In the genomic region with DNA sequence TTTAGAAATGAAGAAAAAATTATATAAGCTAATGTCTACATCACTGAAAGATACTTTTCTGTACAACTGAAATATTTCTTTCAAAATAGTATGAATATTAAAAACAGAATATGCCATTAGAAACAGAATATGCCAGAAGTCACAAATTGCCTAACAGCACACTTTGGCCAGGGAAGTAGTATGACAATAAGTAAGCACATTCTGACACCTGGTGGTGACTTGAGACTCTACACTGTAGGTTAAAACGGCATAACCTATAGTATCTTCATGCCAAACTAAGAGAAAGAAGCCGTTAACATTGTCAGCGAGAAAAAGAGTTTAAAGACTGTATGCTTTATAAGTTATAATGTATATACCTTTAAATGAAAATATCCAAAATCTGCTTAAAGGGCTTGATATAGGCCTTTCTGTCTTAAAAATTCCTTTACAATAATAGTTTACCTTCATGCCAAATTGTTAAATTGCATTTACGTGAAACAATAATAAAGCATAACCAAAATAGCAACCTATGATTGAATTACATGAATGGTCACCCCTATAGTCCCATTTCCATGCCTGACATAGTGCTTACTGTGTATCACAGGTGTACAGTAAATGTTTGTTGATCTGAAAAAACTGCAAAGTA, we compare ENCODE assay signal across 8 cellular contexts. TPM values are rescaled to one million over a fixed set of nuclear protein-coding genes. Genes with fewer than 3 reads are reported as not detected.
DNase-seq lines count a peak whose midpoint lies in the region; ATAC-seq, FAIRE-seq and TF ChIP-seq lines count a peak whose summit lies in the region.

No MANE protein-coding gene starts in this region.

- no peaks in the 10 kb centered on the region for H3K4me1 ChIP-seq in keratinocyte (ENCODE audit: control insufficient read depth, extremely low read depth, insufficient read depth, low read length)

- H3K4me3 ChIP-seq in bronchial epithelial cell (ENCODE audit: low read depth, low read length), result no peak overlapping the region
- no peak overlapping the region for H3K4me3 ChIP-seq in keratinocyte (ENCODE audit: control insufficient read depth in 2 of 3, extremely low read depth in 1 of 3, insufficient read depth in 2 of 3, low read depth in 1 of 3, low read length in 3 of 3)

- H2AFZ ChIP-seq in keratinocyte (ENCODE audit: control insufficient read depth, low read length), result no peak overlapping the region

- no peaks in the 10 kb centered on the region for H3K9me3 ChIP-seq in keratinocyte (ENCODE audit: control insufficient read depth, low read depth, low read length)

- ATAC-seq in HG02759 (IDR thresholded peaks at IDR 0.05; ENCODE audit: unreplicated experiment) (peak; percentile 94), SK-N-SH treated with all-trans-retinoic acid at 6 μM for 48 hours (peak; percentile 100)

- DNase-seq in ACHN, result peak; percentile 74
- DNase-seq in GM13976 (ENCODE audit: low spot score), result peak; percentile 60
- DNase-seq in NCI-H1092 treated with DMSO at 0.1 percent for 48 hours (lab: John Stamatoyannopoulos, UW), result peak; percentile 89
- DNase-seq in bronchial epithelial cell (ENCODE audit: low read depth), result peak; percentile 73
- peak; percentile 28 for DNase-seq in keratinocyte (ENCODE audit: low read depth, low spot score)
- DNase-seq in stimulated activated CD4-positive, alpha-beta T cell treated with anti-CD3 and anti-CD28 coated beads, Interleukin-4, amount 100 ng/mL, for 1 hour, result peak; percentile 13

- no peaks in the 10 kb centered on the region for H4K20me1 ChIP-seq in keratinocyte (ENCODE audit: control insufficient read depth, extremely low read depth, insufficient read depth, low read length)

- no peaks in the 10 kb centered on the region for H3K79me2 ChIP-seq in keratinocyte (ENCODE audit: control insufficient read depth, insufficient read depth, low read length)

- TF ChIP-seq CTCF in GM13976 (IDR thresholded peaks at IDR 0.05; ENCODE audit: borderline replicate concordance, control extremely low read depth, extremely low read depth, insufficient read depth, missing control alignments), result peak; percentile 51
- TF ChIP-seq CTCF in bronchial epithelial cell (IDR thresholded peaks at IDR 0.05; ENCODE audit: insufficient read depth, low read length, severe bottlenecking), result peak; percentile 55
- peak; percentile 58 to 70 (median 68) for TF ChIP-seq CTCF in keratinocyte (optimal IDR thresholded peaks at IDR 0.05 in 1 of 3, IDR thresholded peaks at IDR 0.05 in 1 of 3, conservative IDR thresholded peaks at IDR 0.05 in 1 of 3; ENCODE audit: extremely low read depth in 1 of 3, insufficient read depth in 2 of 3, low read length in 3 of 3)

- dilution Hi-C loops in keratinocyte (cut with MboI; ENCODE audit: extremely low pct_ligation_motif_present, low sequenced_read_pairs), result no loop called here

- in situ Hi-C loops in ACHN (cut with HindIII; ENCODE audit: low pct_ligation_motif_present, low pct_unique_long_range_greater_than_20kb, low sequenced_read_pairs), result loop anchor here (25.0 kb wide), 1 partner anchor 212 kb away; no protein-coding TSS in a partner anchor
- in situ Hi-C loops in GM13976 (cut with MboI; ENCODE audit: low sequenced_read_pairs, unreplicated experiment), result loop anchor here (10.0 kb wide), 2 partner anchors 209 to 489 kb away; no protein-coding TSS in a partner anchor

- no peak overlapping the region for H3K9ac ChIP-seq in keratinocyte (ENCODE audit: control insufficient read depth, extremely low read depth, insufficient read depth, low read length)

- no peak overlapping the region for H3K27ac ChIP-seq in keratinocyte (ENCODE audit: control insufficient read depth, insufficient read depth, low read length)

- H3K27me3 ChIP-seq in bronchial epithelial cell (ENCODE audit: control insufficient read depth, insufficient read depth, low read length), result no peaks in the 10 kb centered on the region
- H3K27me3 ChIP-seq in keratinocyte (ENCODE audit: control insufficient read depth, extremely low read depth, insufficient read depth, low read length), result no peaks in the 10 kb centered on the region

- no peak overlapping the region for H3K4me2 ChIP-seq in keratinocyte (ENCODE audit: control insufficient read depth, extremely low read depth, insufficient read depth, low read depth, low read length)

- H3K36me3 ChIP-seq in bronchial epithelial cell (ENCODE audit: control insufficient read depth, insufficient read depth, low read length), result no peaks in the 10 kb centered on the region
- no peaks in the 10 kb centered on the region for H3K36me3 ChIP-seq in keratinocyte (ENCODE audit: control insufficient read depth in 2 of 2, extremely low read depth in 1 of 2, insufficient read depth in 2 of 2, low read length in 2 of 2)

- no peaks in the 10 kb centered on the region for H3K9me1 ChIP-seq in keratinocyte (ENCODE audit: control insufficient read depth, extremely low read depth, insufficient read depth, low read length)

- FAIRE-seq in bronchial epithelial cell (lab: Jason Lieb, UNC) (no peak), keratinocyte (lab: Jason Lieb, UNC) (peak; percentile 81)

TF ChIP-seq in SK-N-SH treated with all-trans-retinoic acid at 6 μM for 48 hours, 23 proteins besides CTCF, POLR2A, EP300 and RAD21 (continues in another document):
- TF ChIP-seq, protein P1, sequence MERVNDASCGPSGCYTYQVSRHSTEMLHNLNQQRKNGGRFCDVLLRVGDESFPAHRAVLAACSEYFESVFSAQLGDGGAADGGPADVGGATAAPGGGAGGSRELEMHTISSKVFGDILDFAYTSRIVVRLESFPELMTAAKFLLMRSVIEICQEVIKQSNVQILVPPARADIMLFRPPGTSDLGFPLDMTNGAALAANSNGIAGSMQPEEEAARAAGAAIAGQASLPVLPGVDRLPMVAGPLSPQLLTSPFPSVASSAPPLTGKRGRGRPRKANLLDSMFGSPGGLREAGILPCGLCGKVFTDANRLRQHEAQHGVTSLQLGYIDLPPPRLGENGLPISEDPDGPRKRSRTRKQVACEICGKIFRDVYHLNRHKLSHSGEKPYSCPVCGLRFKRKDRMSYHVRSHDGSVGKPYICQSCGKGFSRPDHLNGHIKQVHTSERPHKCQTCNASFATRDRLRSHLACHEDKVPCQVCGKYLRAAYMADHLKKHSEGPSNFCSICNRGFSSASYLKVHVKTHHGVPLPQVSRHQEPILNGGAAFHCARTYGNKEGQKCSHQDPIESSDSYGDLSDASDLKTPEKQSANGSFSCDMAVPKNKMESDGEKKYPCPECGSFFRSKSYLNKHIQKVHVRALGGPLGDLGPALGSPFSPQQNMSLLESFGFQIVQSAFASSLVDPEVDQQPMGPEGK (CRISPR knock-in tag; IDR thresholded peaks at IDR 0.05; ENCODE audit: borderline replicate concordance), result no peak
- TF ChIP-seq OSR1 (CRISPR knock-in tag; IDR thresholded peaks at IDR 0.05), result no peak
- TF ChIP-seq, protein P2, sequence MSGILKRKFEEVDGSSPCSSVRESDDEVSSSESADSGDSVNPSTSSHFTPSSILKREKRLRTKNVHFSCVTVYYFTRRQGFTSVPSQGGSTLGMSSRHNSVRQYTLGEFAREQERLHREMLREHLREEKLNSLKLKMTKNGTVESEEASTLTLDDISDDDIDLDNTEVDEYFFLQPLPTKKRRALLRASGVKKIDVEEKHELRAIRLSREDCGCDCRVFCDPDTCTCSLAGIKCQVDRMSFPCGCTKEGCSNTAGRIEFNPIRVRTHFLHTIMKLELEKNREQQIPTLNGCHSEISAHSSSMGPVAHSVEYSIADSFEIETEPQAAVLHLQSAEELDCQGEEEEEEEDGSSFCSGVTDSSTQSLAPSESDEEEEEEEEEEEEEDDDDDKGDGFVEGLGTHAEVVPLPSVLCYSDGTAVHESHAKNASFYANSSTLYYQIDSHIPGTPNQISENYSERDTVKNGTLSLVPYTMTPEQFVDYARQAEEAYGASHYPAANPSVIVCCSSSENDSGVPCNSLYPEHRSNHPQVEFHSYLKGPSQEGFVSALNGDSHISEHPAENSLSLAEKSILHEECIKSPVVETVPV (CRISPR knock-in tag; IDR thresholded peaks at IDR 0.05), result no peak
- no peak for TF ChIP-seq BACH2 (CRISPR knock-in tag; IDR thresholded peaks at IDR 0.05; ENCODE audit: borderline replicate concordance)
- no peak for TF ChIP-seq GLIS3 (CRISPR knock-in tag; IDR thresholded peaks at IDR 0.05)
- TF ChIP-seq CSDC2 (CRISPR knock-in tag; IDR thresholded peaks at IDR 0.05), result no peak
- no peak for TF ChIP-seq PPARA (CRISPR knock-in tag; IDR thresholded peaks at IDR 0.05; ENCODE audit: borderline replicate concordance)
- TF ChIP-seq ESRRG (CRISPR knock-in tag; IDR thresholded peaks at IDR 0.05), result no peak
- no peak for TF ChIP-seq ZC3H10 (CRISPR knock-in tag; IDR thresholded peaks at IDR 0.05)
- no peak for TF ChIP-seq RARB (CRISPR knock-in tag; IDR thresholded peaks at IDR 0.05)
- no peak for TF ChIP-seq ZFP3 (CRISPR knock-in tag; IDR thresholded peaks at IDR 0.05)
- TF ChIP-seq, protein P3, sequence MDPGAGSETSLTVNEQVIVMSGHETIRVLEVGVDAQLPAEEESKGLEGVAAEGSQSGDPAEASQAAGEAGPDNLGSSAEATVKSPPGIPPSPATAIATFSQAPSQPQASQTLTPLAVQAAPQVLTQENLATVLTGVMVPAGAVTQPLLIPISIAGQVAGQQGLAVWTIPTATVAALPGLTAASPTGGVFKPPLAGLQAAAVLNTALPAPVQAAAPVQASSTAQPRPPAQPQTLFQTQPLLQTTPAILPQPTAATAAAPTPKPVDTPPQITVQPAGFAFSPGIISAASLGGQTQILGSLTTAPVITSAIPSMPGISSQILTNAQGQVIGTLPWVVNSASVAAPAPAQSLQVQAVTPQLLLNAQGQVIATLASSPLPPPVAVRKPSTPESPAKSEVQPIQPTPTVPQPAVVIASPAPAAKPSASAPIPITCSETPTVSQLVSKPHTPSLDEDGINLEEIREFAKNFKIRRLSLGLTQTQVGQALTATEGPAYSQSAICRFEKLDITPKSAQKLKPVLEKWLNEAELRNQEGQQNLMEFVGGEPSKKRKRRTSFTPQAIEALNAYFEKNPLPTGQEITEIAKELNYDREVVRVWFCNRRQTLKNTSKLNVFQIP (CRISPR knock-in tag; IDR thresholded peaks at IDR 0.05; ENCODE audit: borderline replicate concordance, low read depth), result no peak
- TF ChIP-seq ARNTL (CRISPR knock-in tag; IDR thresholded peaks at IDR 0.05; ENCODE audit: borderline replicate concordance, low read depth), result no peak
- TF ChIP-seq ZNF8 (CRISPR knock-in tag; IDR thresholded peaks at IDR 0.05), result no peak

RNA-seq across cellular contexts. Expression of a gene that starts 32.8 kb away (rescaled TPM):
- 5.8 and 6.0 TPM in 2 replicates for total RNA-seq in bronchial epithelial cell
- 3.6 to 6.0 TPM (median 5.2 TPM) in 3 replicates for polyA plus RNA-seq in keratinocyte
- polyA plus RNA-seq in keratinocyte (2011; ENCODE audit: low read depth), result 3.3 TPM
- polyA plus RNA-seq in keratinocyte (2011; cell fraction: cytosol; rRNA removed), result 3.2 and 4.5 TPM in 2 replicates
- 5.5 and 5.6 TPM in 2 replicates for polyA plus RNA-seq in keratinocyte (2011; cell fraction: nucleus; rRNA removed)
- 2.4 and 3.9 TPM in 2 replicates for polyA plus RNA-seq in keratinocyte (2012; ENCODE audit: low replicate concordance)
- polyA minus RNA-seq in keratinocyte, result 2.7 to 9.1 TPM (median 6.8 TPM) in 3 replicates
- polyA minus RNA-seq in keratinocyte (2011; cell fraction: cytosol; rRNA and poly(A)+ RNA removed), result 1.9 TPM
- 8.0 and 17.1 TPM in 2 replicates for polyA minus RNA-seq in keratinocyte (2011; cell fraction: nucleus; rRNA and poly(A)+ RNA removed)

Comparison
In these comparisons a context has a peak if more than half of its experiments do, and no peak if none do; other contexts are left out.
1. DNase-seq: peak in every context shown above with its lines; median percentile 89 in NCI-H1092 treated with DMSO at 0.1 percent for 48 hours; 74 in ACHN; 73 in bronchial epithelial cell; 60 in GM13976; 28 in keratinocyte; 13 in stimulated activated CD4-positive, alpha-beta T cell treated with anti-CD3 and anti-CD28 coated beads, Interleukin-4, amount 100 ng/mL, for 1 hour.